Comparison of ENCODE assay signal across 8 cellular contexts in the genomic region with DNA sequence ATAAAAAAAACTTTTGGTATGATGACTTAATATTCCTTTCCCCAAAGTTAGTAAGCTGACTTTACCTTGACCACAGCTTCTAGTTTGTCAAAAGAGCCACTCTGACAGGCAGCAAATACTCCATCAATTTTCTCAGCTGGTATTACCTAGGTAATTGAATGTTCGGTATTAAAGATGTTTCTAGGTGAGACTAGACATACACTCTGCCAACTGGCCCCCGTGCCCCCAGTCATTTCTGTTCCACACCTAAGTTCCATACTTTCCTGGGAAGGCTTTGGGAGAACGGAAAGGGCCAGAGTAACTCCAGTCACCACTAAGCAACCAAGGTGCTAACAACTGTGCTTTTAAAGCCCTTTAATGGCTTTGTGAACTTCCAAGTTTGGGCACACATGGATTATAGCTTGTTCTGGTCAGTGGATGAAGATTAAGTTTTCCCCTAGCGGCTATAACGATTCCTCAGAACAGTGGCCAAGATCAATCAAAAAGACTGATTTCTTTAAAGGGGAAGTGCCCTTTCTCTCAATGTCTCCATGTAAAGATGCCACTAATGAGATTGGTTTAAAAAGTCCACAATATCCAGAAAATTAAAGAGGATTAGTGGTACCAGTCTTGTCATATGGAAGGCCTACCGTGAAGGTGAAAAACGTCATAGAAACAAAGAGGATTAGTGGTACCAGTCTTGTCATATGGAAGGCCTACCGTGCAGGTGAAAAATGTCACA. TPM values are rescaled to one million over a fixed set of nuclear protein-coding genes. Genes with fewer than 3 reads are reported as not detected.
DNase-seq lines count a peak whose midpoint lies in the region; ATAC-seq and TF ChIP-seq lines count a peak whose summit lies in the region.

No MANE protein-coding gene starts in this region.

- no TSS peak for BruUV-seq in Caco-2 (replicated peaks; lab: Mats Ljungman, UMichigan)

- H3K9me3 ChIP-seq in Caco-2: no peaks in the 10 kb centered on the region

- peaks cover 91% of the 10 kb centered on the region for H3K36me3 Mint-ChIP-seq in Caco-2 (ENCODE audit: insufficient read depth, unreplicated experiment)

- H3K27ac ChIP-seq in HL-60 (replicated peaks) (0 out of 2 replicates have a peak overlapping the region, but pooled peaks have one; percentile 2), VCaP (peak overlapping the region; percentile 4; the same call in 1 of the 2 replicates)

- POLR2A ChIA-PET in Caco-2 (lab: Charles Lee): interaction anchor here (1.0 to 1.3 kb wide), 2 partner anchors 15 to 37 kb away, joined by 3 read pairs; no protein-coding TSS in a partner anchor

- CTCF ChIA-PET in Caco-2 (lab: Charles Lee): interaction anchor here (0.6 kb wide), 1 partner anchor 531 kb away, joined by 4 read pairs; no protein-coding TSS in a partner anchor

- H3K27me3 ChIP-seq in Caco-2 (replicated peaks; ENCODE audit: control insufficient read depth, insufficient read depth, low read length) (no peaks in the 10 kb centered on the region), HL-60 (ENCODE audit: insufficient read depth, poor library complexity, severe bottlenecking) (no peaks in the 10 kb centered on the region)

- peaks cover 8% of the 10 kb centered on the region for H3K4me1 Mint-ChIP-seq in Caco-2 (ENCODE audit: low read depth, unreplicated experiment)

- no peak overlapping the region for H3K4me3 Mint-ChIP-seq in Caco-2 (ENCODE audit: unreplicated experiment)

- H3K9me3 Mint-ChIP-seq in Caco-2 (ENCODE audit: unreplicated experiment): no peaks in the 10 kb centered on the region

- ATAC-seq in left ventricle myocardium superior: peak; percentile 23
- no peak for ATAC-seq in HG02840 (IDR thresholded peaks at IDR 0.05; ENCODE audit: low FRiP score, unreplicated experiment)

- peaks cover 6% of the 10 kb centered on the region; the same call in 1 of the 2 replicates for H3K4me1 ChIP-seq in Caco-2

- peaks cover 8% of the 10 kb centered on the region for H3K36me3 ChIP-seq in Caco-2 (ENCODE audit: control insufficient read depth, insufficient read depth, low read length)

- no peaks in the 10 kb centered on the region for H3K27me3 Mint-ChIP-seq in Caco-2 (ENCODE audit: insufficient read depth, unreplicated experiment)

- intact Hi-C loops in Caco-2 (cut with micrococcal nuclease; ENCODE audit: unreplicated experiment): loop anchor here (2.0 kb wide), 1 partner anchor 16 kb away; a partner anchor contains a TSS
- intact Hi-C loops in left ventricle myocardium superior (cut with micrococcal nuclease): no loop called here

- H3K4me3 ChIP-seq in Caco-2 (ENCODE audit: low read depth, low read length) (no peak overlapping the region), HL-60 (replicated peaks; ENCODE audit: insufficient read depth, low read length) (no peak overlapping the region)

- peak in 1 of 2 experiments; percentile 45 for DNase-seq in Caco-2
- peak in 1 of 2 experiments; percentile 34 for DNase-seq in HL-60 (ENCODE audit: low read depth in 1 of 2, low spot score in 1 of 2)
- no peak for DNase-seq in left ventricle myocardium superior
- no peak for DNase-seq in cortex of kidney (lab: John Stamatoyannopoulos, UW)
- no peak for DNase-seq in UCSD-AML1 (lab: John Stamatoyannopoulos, UW; ENCODE audit: unreplicated experiment)
- no peak for DNase-seq in DMS153 (lab: John Stamatoyannopoulos, UW)

- TF ChIP-seq CTCF in Caco-2 (IDR thresholded peaks at IDR 0.05; ENCODE audit: insufficient read depth in 1 of 2, low read depth in 1 of 2, low read length in 1 of 2, severe bottlenecking in 1 of 2, unreplicated experiment in 1 of 2) (no peak), HL-60 (IDR thresholded peaks at IDR 0.05; ENCODE audit: insufficient read depth, low read length) (no peak), VCaP (conservative IDR thresholded peaks at IDR 0.05) (no peak)

- peak overlapping the region; percentile 45 for H3K27ac Mint-ChIP-seq in Caco-2 (ENCODE audit: unreplicated experiment)

RNA-seq across cellular contexts. Expression of a gene that starts 7.0 kb away (rescaled TPM):
- total RNA-seq in Caco-2 (2022) (346 and 359 TPM in 2 replicates), left ventricle myocardium superior (455 TPM)

RNA-seq across cellular contexts. Expression of a gene that starts 15.9 kb away (rescaled TPM):
- total RNA-seq in Caco-2 (2022) (52.6 and 62.2 TPM in 2 replicates), left ventricle myocardium superior (9.7 TPM)

RNA-seq across cellular contexts. Expression of a gene that starts 52.1 kb away (rescaled TPM):
- not detected in 2 replicates for total RNA-seq in Caco-2 (2022)
- total RNA-seq in left ventricle myocardium superior: 4.0 TPM
